Comparison of ENCODE assay signal across 8 cellular contexts in the genomic region with DNA sequence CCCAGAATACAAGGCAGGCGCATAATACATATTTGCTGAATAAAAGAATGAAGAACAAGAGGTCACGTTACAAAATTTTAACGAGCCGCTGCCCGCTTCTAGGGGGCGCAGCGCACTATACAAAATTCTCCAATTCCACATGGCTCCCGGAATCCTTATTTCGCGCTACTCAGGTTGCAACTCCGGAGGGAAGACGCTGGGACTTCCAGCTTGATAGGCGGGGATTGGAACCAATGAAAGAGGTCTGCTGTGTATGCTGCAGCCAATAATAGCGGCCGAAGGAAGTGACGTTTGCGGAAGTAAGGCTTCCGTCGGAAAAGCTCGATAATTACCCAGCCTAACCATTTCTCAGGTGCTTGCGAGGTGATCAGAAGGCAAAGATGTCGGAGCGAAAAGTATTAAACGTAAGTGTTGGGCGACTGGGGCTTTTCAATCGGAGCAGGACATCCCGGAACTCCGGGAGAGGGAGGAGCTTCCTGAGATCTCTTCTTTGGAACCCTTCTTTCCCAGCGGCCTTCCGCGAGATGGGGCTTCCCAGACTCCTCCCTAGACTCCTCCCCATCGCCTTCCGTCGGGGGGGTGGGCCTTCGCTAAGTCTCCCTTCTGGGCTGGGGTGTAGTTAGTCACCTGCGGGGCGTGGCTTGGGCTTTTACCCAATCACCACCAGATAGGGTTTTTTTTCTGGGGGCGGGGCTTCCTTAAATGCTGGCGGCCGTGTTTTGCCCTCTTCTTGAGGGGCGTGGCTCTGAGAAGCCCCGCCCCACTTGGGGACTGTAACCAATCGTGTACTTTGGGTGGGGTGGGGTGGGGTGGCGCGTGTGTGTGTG. TPM values are rescaled to one million over a fixed set of nuclear protein-coding genes. Genes with fewer than 3 reads are reported as not detected.
DNase-seq lines count a peak whose midpoint lies in the region; FAIRE-seq and TF ChIP-seq lines count a peak whose summit lies in the region.

A gene (plus strand): TSS at position 314 of the 827 bp plus-strand sequence. CDS start 67 bp downstream, at position 381.

- H3K4me2 ChIP-seq in neuronal stem cell (ENCODE audit: insufficient read depth, low read length, poor library complexity, severe bottlenecking), result peak within 1 kb of the TSS; percentile 86

- no peak within 1 kb of the TSS for H3K4ac ChIP-seq in neuronal stem cell (ENCODE audit: low read length)

- peak; percentile 55 for TF ChIP-seq CTCF in GM06990 (IDR thresholded peaks at IDR 0.05; ENCODE audit: insufficient read depth, low read length, poor library complexity, severe bottlenecking)
- peak; percentile 67 for TF ChIP-seq CTCF in HFF-Myc (IDR thresholded peaks at IDR 0.05; ENCODE audit: low read depth, low read length, missing control alignments)
- TF ChIP-seq CTCF in subcutaneous adipose tissue (IDR thresholded peaks at IDR 0.05; ENCODE audit: low read depth), result no peak

- H3K4me3 ChIP-seq in GM06990 (replicated peaks; ENCODE audit: low read depth, low read length) (peak within 1 kb of the TSS; percentile 87), HFF-Myc (replicated peaks; ENCODE audit: low read depth, low read length) (peak within 1 kb of the TSS; percentile 78), neuronal stem cell (ENCODE audit: low read length in 2 of 2) (peak within 1 kb of the TSS; percentile 54 to 82)

- H3K27ac ChIP-seq in neuronal stem cell (replicated peaks; ENCODE audit: low read length), result peak within 1 kb of the TSS; percentile 82

- no peak within 1 kb of the TSS for H3K9ac ChIP-seq in neuronal stem cell (ENCODE audit: low read depth, low read length, poor library complexity)

- DNase-seq in GM06990 (ENCODE audit: extremely low read depth, insufficient read length) (peak; percentile 93), HFF-Myc (ENCODE audit: extremely low read depth, low read depth) (peak; percentile 99), MV-4-11 (lab: John Stamatoyannopoulos, UW) (peak; percentile 100), SK-MEL-5 (ENCODE audit: low read depth, low spot score) (peak; percentile 98), frontal cortex (ENCODE audit: low spot score in 2 of 2) (peak; percentile 91 to 98), neuronal stem cell (ENCODE audit: low spot score) (peak; percentile 100)
- peak; percentile 99 for DNase-seq in activated naive CD4-positive, alpha-beta T cell treated with Interleukin-2 at 50 U/mL for 16 hours

- peaks cover 5 to 7% of the 10 kb centered on the region in 2 donors for H3K4me1 ChIP-seq in neuronal stem cell (ENCODE audit: control insufficient read depth in 2 of 2, insufficient read depth in 1 of 2, low read depth in 1 of 2, low read length in 2 of 2)

- H3K36me3 ChIP-seq in GM06990 (ENCODE audit: control insufficient read depth, insufficient read depth, low read length) (peaks cover 14% of the 10 kb centered on the region), neuronal stem cell (replicated peaks in 1 of 2; ENCODE audit: control insufficient read depth in 2 of 2, insufficient read depth in 2 of 2, low read length in 2 of 2) (peaks cover 18 to 30% of the 10 kb centered on the region in 2 donors)

- peak within 1 kb of the TSS; percentile 36 for H3K18ac ChIP-seq in neuronal stem cell (ENCODE audit: low read length)

- no peak within 1 kb of the TSS for H4K8ac ChIP-seq in neuronal stem cell (ENCODE audit: low read depth, low read length)

- no peak within 1 kb of the TSS for H2BK120ac ChIP-seq in neuronal stem cell (ENCODE audit: low read depth, low read length)

- peak within 1 kb of the TSS; percentile 85 for H2AFZ ChIP-seq in neuronal stem cell (ENCODE audit: low read length)

- no peak within 1 kb of the TSS for H3K23ac ChIP-seq in neuronal stem cell (ENCODE audit: low read depth, low read length, poor library complexity)

- no peak within 1 kb of the TSS for H3K14ac ChIP-seq in neuronal stem cell (ENCODE audit: low read length)

- H3K27me3 ChIP-seq in GM06990 (replicated peaks; ENCODE audit: control insufficient read depth, insufficient read depth, low read length) (no peaks in the 10 kb centered on the region), neuronal stem cell (ENCODE audit: control insufficient read depth in 3 of 3, insufficient read depth in 3 of 3, low read depth in 1 of 3, low read length in 3 of 3) (no peaks in the 10 kb centered on the region)

- H2AK5ac ChIP-seq in neuronal stem cell (ENCODE audit: low read depth, low read length), result peak within 1 kb of the TSS; percentile 42

- no peak within 1 kb of the TSS for H2BK15ac ChIP-seq in neuronal stem cell (ENCODE audit: low read length)

- WGBS in neuronal stem cell (ENCODE audit: extremely low coverage in 2 of 2, insufficient read length in 2 of 2, insufficient replicate concordance in 1 of 2), 2 donors, result no CpG with 5 or more reads among the region's 45 CpGs

- peak within 1 kb of the TSS; percentile 69 for H2BK5ac ChIP-seq in neuronal stem cell (ENCODE audit: low read length)

- H3K9me3 ChIP-seq in neuronal stem cell (replicated peaks in 1 of 2; ENCODE audit: control insufficient read depth in 2 of 2, insufficient read depth in 1 of 2, low read depth in 1 of 2, low read length in 2 of 2), result no peaks in the 10 kb centered on the region

- no peak within 1 kb of the TSS for H4K91ac ChIP-seq in neuronal stem cell (ENCODE audit: low read depth, low read length, poor library complexity)

- in situ Hi-C loops in SK-MEL-5 (cut with HindIII; ENCODE audit: low pct_unique_long_range_greater_than_20kb, low sequenced_read_pairs), result no loop called here

- no peak within 1 kb of the TSS for H2BK12ac ChIP-seq in neuronal stem cell (ENCODE audit: low read length)

- peaks cover 3% of the 10 kb centered on the region for H3K79me1 ChIP-seq in neuronal stem cell (ENCODE audit: low read depth, low read length)

- no peak for FAIRE-seq in frontal cortex (lab: Jason Lieb, UNC)

RNA-seq across cellular contexts. Expression of the gene that starts here (rescaled TPM):
- 20.2 and 20.9 TPM in 2 replicates for total RNA-seq in SK-MEL-5 (2014; rRNA removed; shearing (Covaris generic))
- polyA plus RNA-seq in SK-MEL-5 (2015; cell fraction: cytosol; rRNA removed), result 30.0 and 31.0 TPM in 2 replicates
- polyA plus RNA-seq in SK-MEL-5 (2015; cell fraction: nucleus; rRNA removed), result 5.4 and 7.2 TPM in 2 replicates
- 17.9 TPM for total RNA-seq in frontal cortex
- polyA plus RNA-seq in neuronal stem cell (2013, experiment 1 of 2), result 17.8 TPM
- polyA plus RNA-seq in neuronal stem cell (2013, experiment 2 of 2), result 16.3 TPM
- 10 to 100 TPM; 10.7 to 21.5 (median 17.5) TPM for total RNA-seq in subcutaneous adipose tissue

Comparison
In these comparisons a context has a peak if more than half of its experiments do, and no peak if none do; other contexts are left out.
1. Peak in every context shown above with its lines: DNase-seq, H3K4me3 ChIP-seq and H3K27ac ChIP-seq.